Comparison of ENCODE assay signal across 1 cellular context in the genomic region with DNA sequence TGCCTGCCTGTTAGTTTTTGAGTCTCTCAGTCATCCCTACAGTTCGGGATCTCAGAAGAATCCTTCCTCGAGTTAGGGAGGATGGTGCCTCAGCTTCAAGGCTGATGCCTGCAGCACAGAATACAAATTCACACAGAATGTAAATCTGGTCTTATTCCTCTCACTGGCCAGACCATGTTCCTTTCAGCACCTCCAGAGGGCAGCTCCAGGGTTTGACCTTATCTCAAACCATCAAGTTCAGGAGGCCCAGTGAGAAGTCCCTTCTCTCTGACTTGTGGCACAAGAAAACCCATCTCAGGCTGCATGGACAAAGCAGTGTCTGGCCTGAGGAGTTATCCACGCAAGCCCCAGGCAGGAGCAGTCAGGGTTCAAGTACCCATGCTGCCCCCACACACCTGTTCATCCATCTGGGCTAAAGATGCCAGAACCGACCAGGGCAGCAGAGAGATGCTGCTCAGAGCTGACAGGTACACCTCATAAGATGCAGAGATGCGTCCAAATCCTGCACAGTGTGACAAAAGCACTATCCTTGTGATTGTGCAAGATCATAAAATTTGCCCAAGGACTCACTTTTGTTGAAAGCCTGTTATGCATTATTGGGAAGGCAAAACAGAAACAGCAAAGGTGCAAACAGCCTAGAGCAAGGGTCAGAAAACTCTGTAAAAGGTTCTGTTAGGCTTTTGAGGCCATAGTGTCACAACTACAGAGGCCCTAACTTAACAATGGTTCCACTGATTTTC.
TF ChIP-seq lines count a peak whose summit lies in the region.

No MANE protein-coding gene starts in this region.

TF ChIP-seq in WTC11, 78 proteins besides CTCF, POLR2A, EP300 and RAD21 (continued from another document):
- TF ChIP-seq NR3C1 (CRISPR knock-in tag; conservative IDR thresholded peaks at IDR 0.05; ENCODE audit: low read depth) (no peak), FOXK1 (CRISPR knock-in tag; IDR thresholded peaks at IDR 0.05) (no peak)
- TF ChIP-seq, protein P1, sequence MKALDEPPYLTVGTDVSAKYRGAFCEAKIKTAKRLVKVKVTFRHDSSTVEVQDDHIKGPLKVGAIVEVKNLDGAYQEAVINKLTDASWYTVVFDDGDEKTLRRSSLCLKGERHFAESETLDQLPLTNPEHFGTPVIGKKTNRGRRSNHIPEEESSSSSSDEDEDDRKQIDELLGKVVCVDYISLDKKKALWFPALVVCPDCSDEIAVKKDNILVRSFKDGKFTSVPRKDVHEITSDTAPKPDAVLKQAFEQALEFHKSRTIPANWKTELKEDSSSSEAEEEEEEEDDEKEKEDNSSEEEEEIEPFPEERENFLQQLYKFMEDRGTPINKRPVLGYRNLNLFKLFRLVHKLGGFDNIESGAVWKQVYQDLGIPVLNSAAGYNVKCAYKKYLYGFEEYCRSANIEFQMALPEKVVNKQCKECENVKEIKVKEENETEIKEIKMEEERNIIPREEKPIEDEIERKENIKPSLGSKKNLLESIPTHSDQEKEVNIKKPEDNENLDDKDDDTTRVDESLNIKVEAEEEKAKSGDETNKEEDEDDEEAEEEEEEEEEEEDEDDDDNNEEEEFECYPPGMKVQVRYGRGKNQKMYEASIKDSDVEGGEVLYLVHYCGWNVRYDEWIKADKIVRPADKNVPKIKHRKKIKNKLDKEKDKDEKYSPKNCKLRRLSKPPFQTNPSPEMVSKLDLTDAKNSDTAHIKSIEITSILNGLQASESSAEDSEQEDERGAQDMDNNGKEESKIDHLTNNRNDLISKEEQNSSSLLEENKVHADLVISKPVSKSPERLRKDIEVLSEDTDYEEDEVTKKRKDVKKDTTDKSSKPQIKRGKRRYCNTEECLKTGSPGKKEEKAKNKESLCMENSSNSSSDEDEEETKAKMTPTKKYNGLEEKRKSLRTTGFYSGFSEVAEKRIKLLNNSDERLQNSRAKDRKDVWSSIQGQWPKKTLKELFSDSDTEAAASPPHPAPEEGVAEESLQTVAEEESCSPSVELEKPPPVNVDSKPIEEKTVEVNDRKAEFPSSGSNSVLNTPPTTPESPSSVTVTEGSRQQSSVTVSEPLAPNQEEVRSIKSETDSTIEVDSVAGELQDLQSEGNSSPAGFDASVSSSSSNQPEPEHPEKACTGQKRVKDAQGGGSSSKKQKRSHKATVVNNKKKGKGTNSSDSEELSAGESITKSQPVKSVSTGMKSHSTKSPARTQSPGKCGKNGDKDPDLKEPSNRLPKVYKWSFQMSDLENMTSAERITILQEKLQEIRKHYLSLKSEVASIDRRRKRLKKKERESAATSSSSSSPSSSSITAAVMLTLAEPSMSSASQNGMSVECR (CRISPR knock-in tag; IDR thresholded peaks at IDR 0.05; ENCODE audit: borderline replicate concordance): no peak
- TF ChIP-seq, protein P2, sequence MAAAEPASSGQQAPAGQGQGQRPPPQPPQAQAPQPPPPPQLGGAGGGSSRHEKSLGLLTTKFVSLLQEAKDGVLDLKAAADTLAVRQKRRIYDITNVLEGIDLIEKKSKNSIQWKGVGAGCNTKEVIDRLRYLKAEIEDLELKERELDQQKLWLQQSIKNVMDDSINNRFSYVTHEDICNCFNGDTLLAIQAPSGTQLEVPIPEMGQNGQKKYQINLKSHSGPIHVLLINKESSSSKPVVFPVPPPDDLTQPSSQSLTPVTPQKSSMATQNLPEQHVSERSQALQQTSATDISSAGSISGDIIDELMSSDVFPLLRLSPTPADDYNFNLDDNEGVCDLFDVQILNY (CRISPR knock-in tag; IDR thresholded peaks at IDR 0.05): no peak
- TF ChIP-seq, protein P3, sequence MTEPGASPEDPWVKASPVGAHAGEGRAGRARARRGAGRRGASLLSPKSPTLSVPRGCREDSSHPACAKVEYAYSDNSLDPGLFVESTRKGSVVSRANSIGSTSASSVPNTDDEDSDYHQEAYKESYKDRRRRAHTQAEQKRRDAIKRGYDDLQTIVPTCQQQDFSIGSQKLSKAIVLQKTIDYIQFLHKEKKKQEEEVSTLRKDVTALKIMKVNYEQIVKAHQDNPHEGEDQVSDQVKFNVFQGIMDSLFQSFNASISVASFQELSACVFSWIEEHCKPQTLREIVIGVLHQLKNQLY (CRISPR knock-in tag; IDR thresholded peaks at IDR 0.05): no peak
- TF ChIP-seq, protein P4, sequence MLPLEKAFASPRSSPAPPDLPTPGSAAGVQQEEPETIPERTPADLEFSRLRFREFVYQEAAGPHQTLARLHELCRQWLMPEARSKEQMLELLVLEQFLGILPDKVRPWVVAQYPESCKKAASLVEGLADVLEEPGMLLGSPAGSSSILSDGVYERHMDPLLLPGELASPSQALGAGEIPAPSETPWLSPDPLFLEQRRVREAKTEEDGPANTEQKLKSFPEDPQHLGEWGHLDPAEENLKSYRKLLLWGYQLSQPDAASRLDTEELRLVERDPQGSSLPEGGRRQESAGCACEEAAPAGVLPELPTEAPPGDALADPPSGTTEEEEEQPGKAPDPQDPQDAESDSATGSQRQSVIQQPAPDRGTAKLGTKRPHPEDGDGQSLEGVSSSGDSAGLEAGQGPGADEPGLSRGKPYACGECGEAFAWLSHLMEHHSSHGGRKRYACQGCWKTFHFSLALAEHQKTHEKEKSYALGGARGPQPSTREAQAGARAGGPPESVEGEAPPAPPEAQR (CRISPR knock-in tag; IDR thresholded peaks at IDR 0.05): no peak
